ENCODE assay signal across 11 cellular contexts in genomic region chr3:111763968-111764367, GRCh38.
DNase-seq lines count a peak whose midpoint lies in the region; ATAC-seq, FAIRE-seq and TF ChIP-seq lines count a peak whose summit lies in the region.
"Had no signal": no experiment of that assay in that cellular context is flagged by ENCODE, and none has a peak within 500 bp of the region (broad histone marks: within the 10 kb centered on the region; RNA-seq: fewer than 3 reads in every experiment).

No MANE protein-coding gene starts in this region.

- no peak overlapping the region for H3K27ac Mint-ChIP-seq in stimulated activated memory B cell treated with anti-CD40 and anti-IgM and Interleukin-4, amounts not matched to agents 10 μg/mL and 1 μg/mL and 100 μg/mL, for 72 hours
- no peak overlapping the region for H3K27ac Mint-ChIP-seq in T-helper 17 cell
- H3K27ac Mint-ChIP-seq: activated B cell treated with CpG ODN at 0.5 μM for 24 hours; CD4-positive, alpha-beta T cell had no signal

- no peak overlapping the region for H3K4me3 ChIP-seq in mammary epithelial cell (replicated peaks in 1 of 3; ENCODE audit: insufficient read depth in 1 of 3, low read depth in 2 of 3, low read length in 3 of 3)
- no peak overlapping the region for H3K4me3 ChIP-seq in small intestine (ENCODE audit: low read depth in 1 of 2, low read length in 2 of 2)

- BruUV-seq in mammary epithelial cell (replicated peaks; lab: Mats Ljungman, UMichigan) = no TSS peak

- TF ChIP-seq CTCF in mammary epithelial cell (conservative IDR thresholded peaks at IDR 0.05 in 1 of 2, IDR thresholded peaks at IDR 0.05 in 1 of 2; ENCODE audit: extremely low read depth in 1 of 2, insufficient read depth in 1 of 2, low read depth in 1 of 2, low read length in 2 of 2) = no peak

- H3K36me3 ChIP-seq in mammary epithelial cell (ENCODE audit: insufficient read depth, low read length) = no peaks in the 10 kb centered on the region
- H3K36me3 ChIP-seq in small intestine (ENCODE audit: control insufficient read depth in 2 of 2, insufficient read depth in 2 of 2, low read length in 2 of 2) = no peaks in the 10 kb centered on the region

- peak overlapping the region; percentile 51 for H3K27ac ChIP-seq in mammary epithelial cell (ENCODE audit: insufficient read depth, low read depth, low read length)
- peak overlapping the region in 1 of 2 donors; percentile 82 for H3K27ac ChIP-seq in small intestine (ENCODE audit: low read depth in 1 of 2, low read length in 1 of 2)

- ATAC-seq in left colon (peak; percentile 27), T-helper 17 cell (no peak)
- ATAC-seq in stimulated activated memory B cell treated with anti-CD40 and anti-IgM and Interleukin-4, amounts not matched to agents 10 μg/mL and 1 μg/mL and 100 μg/mL, for 72 hours = no peak

- H3K4me2 ChIP-seq in mammary epithelial cell (ENCODE audit: insufficient read depth, low read depth, low read length) = no peak overlapping the region

- DNase-seq in EH (ENCODE audit: low read depth) (peak; percentile 71), mammary epithelial cell (no peak), left colon (no peak), small intestine (peak; percentile 10), T-helper 9 cell (no peak), T-helper 17 cell (no peak), activated T-cell treated with anti-CD3 and anti-CD28 coated beads for 4 hours (no peak)
- DNase-seq: activated B cell treated with CpG ODN at 0.5 μM for 24 hours; CD4-positive, alpha-beta T cell; NCI-H2081 had no signal

- no peaks in the 10 kb centered on the region for H3K27me3 Mint-ChIP-seq in stimulated activated memory B cell treated with anti-CD40 and anti-IgM and Interleukin-4, amounts not matched to agents 10 μg/mL and 1 μg/mL and 100 μg/mL, for 72 hours
- no peaks in the 10 kb centered on the region for H3K27me3 Mint-ChIP-seq in T-helper 17 cell
- H3K27me3 Mint-ChIP-seq: activated B cell treated with CpG ODN at 0.5 μM for 24 hours; CD4-positive, alpha-beta T cell had no signal

- no peaks in the 10 kb centered on the region for H4K20me1 ChIP-seq in mammary epithelial cell (ENCODE audit: insufficient read depth, low read length)

- H3K9me3 ChIP-seq in mammary epithelial cell (replicated peaks; ENCODE audit: insufficient read depth, low read length) (no peaks in the 10 kb centered on the region), small intestine (ENCODE audit: control insufficient read depth, low read depth) (no peaks in the 10 kb centered on the region), T-helper 17 cell (ENCODE audit: control insufficient read depth, low read length, poor library complexity, severe bottlenecking) (no peaks in the 10 kb centered on the region)

- peak overlapping the region; percentile 6 for H2AFZ ChIP-seq in mammary epithelial cell (ENCODE audit: low read depth, low read length)

- no peak for FAIRE-seq in small intestine (lab: Jason Lieb, UNC)

- in situ Hi-C loops in mammary epithelial cell (cut with MboI; ENCODE audit: low sequenced_read_pairs in 2 of 2) = loop anchor here in 1 of 2 donors (5.0 kb wide), 1 partner anchor 38 kb away; no protein-coding TSS in a partner anchor

- H3K79me2 ChIP-seq in mammary epithelial cell (ENCODE audit: insufficient read depth, low read length) = no peaks in the 10 kb centered on the region

- no peak overlapping the region for H3K9ac ChIP-seq in mammary epithelial cell (ENCODE audit: insufficient read depth, low read length)

- H3K4me3 Mint-ChIP-seq in stimulated activated memory B cell treated with anti-CD40 and anti-IgM and Interleukin-4, amounts not matched to agents 10 μg/mL and 1 μg/mL and 100 μg/mL, for 72 hours = no peak overlapping the region
- no peak overlapping the region for H3K4me3 Mint-ChIP-seq in T-helper 17 cell
- H3K4me3 Mint-ChIP-seq: activated B cell treated with CpG ODN at 0.5 μM for 24 hours; CD4-positive, alpha-beta T cell had no signal

- intact Hi-C loops in mammary epithelial cell (cut with micrococcal nuclease) (no loop called here), left colon (cut with DNase I, micrococcal nuclease) (no loop called here)

- H3K27me3 ChIP-seq in mammary epithelial cell (ENCODE audit: insufficient read depth, low read length) (no peaks in the 10 kb centered on the region), small intestine (ENCODE audit: control insufficient read depth in 2 of 2, insufficient read depth in 2 of 2, low read length in 2 of 2) (no peaks in the 10 kb centered on the region)

- H3K4me1 Mint-ChIP-seq in stimulated activated memory B cell treated with anti-CD40 and anti-IgM and Interleukin-4, amounts not matched to agents 10 μg/mL and 1 μg/mL and 100 μg/mL, for 72 hours = no peaks in the 10 kb centered on the region
- H3K4me1 Mint-ChIP-seq in T-helper 17 cell = no peaks in the 10 kb centered on the region
- H3K4me1 Mint-ChIP-seq: activated B cell treated with CpG ODN at 0.5 μM for 24 hours had no signal

- H3K4me1 ChIP-seq in mammary epithelial cell (ENCODE audit: insufficient read depth, low read length) = peaks cover 68% of the 10 kb centered on the region
- peaks cover 2 to 7% of the 10 kb centered on the region in 2 donors for H3K4me1 ChIP-seq in small intestine (ENCODE audit: control insufficient read depth in 2 of 2, insufficient read depth in 1 of 2, low read depth in 1 of 2, low read length in 1 of 2)

- H3K36me3 Mint-ChIP-seq in stimulated activated memory B cell treated with anti-CD40 and anti-IgM and Interleukin-4, amounts not matched to agents 10 μg/mL and 1 μg/mL and 100 μg/mL, for 72 hours = no peaks in the 10 kb centered on the region
- H3K36me3 Mint-ChIP-seq in T-helper 17 cell (ENCODE audit: low read depth) = no peaks in the 10 kb centered on the region

- 54% methylated on average over 2 of the region's 2 CpGs for WGBS in mammary epithelial cell (ENCODE audit: low coverage, missing lambda C conversion rate)
- WGBS in small intestine, 3 donors = 48 to 64% (median 55%) methylated on average over 2 of the region's 2 CpGs

- CTCF ChIA-PET in mammary epithelial cell (lab: Charles Lee; ENCODE audit: low non-redundant PET) = no interaction called here

- no peaks in the 10 kb centered on the region for H3K9me3 Mint-ChIP-seq in stimulated activated memory B cell treated with anti-CD40 and anti-IgM and Interleukin-4, amounts not matched to agents 10 μg/mL and 1 μg/mL and 100 μg/mL, for 72 hours
- H3K9me3 Mint-ChIP-seq: activated B cell treated with CpG ODN at 0.5 μM for 24 hours; CD4-positive, alpha-beta T cell had no signal

- dilution Hi-C loops in mammary epithelial cell (cut with HindIII; ENCODE audit: low sequenced_read_pairs) = no loop called here

Comparison
In these comparisons a context has a peak if more than half of its experiments do, and no peak if none do; other contexts are left out.
1. DNase-seq: peak in EH (single experiment) and small intestine (single experiment); none in mammary epithelial cell (single experiment), left colon (0 of 2), T-helper 9 cell (single experiment), T-helper 17 cell (0 of 3) and activated T-cell treated with anti-CD3 and anti-CD28 coated beads for 4 hours (single experiment).